In the genomic region with DNA sequence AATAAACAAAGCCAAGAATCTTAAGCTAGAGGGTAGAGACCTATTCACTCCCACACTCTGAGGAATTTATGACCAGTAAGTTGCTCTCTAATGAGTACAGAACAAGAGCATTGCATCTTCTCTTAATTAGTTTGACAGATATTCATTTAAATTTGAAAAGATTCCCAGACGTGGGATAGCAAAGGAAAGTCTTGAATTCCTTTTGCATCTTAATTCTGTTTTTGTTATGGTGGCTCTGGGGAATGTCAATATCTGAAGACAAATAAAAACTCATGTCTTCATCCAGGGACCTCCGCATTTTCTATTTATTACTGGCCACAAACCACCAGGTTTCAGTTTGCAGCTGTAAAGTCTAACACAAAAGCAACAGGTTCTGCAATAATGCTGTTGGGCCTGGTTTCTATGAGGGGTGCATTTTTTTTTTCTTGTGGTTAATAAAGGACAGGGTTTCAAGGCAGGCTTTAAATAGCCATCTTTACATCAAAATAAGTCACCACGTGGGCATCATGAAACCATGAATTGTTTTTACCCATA, we compare ENCODE assay signal across 11 cellular contexts.
A peak's percentile ranks its signal among the peaks of the same experiment; 100 is the strongest.
DNase-seq lines count a peak whose midpoint lies in the region; ATAC-seq and TF ChIP-seq lines count a peak whose summit lies in the region.
"Had no signal": no experiment of that assay in that cellular context is flagged by ENCODE, and none has a peak within 500 bp of the region (broad histone marks: within the 10 kb centered on the region; RNA-seq: fewer than 3 reads in every experiment).

No MANE protein-coding gene starts in this region.

- H3K4me3 ChIP-seq in cardiac fibroblast (replicated peaks in 1 of 2; ENCODE audit: low read depth in 2 of 2, low read length in 2 of 2) (no peak overlapping the region), brain microvascular endothelial cell (ENCODE audit: low read depth, low read length) (no peak overlapping the region)

- H3K36me3 ChIP-seq in brain microvascular endothelial cell (replicated peaks) = no peaks in the 10 kb centered on the region

- in situ Hi-C loops in brain microvascular endothelial cell (cut with HindIII; ENCODE audit: low pct_ligation_motif_present, low sequenced_read_pairs) = no loop called here

- H3K27me3 ChIP-seq in brain microvascular endothelial cell (replicated peaks) = no peaks in the 10 kb centered on the region

- DNase-seq in AG20443 (ENCODE audit: low spot score) (peak; percentile 64), cardiac fibroblast (ENCODE audit: low read depth in 2 of 2) (peak; percentile 23 to 54), omental fat pad (ENCODE audit: low spot score) (no peak), NCI-H1417 (lab: John Stamatoyannopoulos, UW) (no peak), NCI-H82 treated with DMSO at 0.1 percent for 48 hours (lab: John Stamatoyannopoulos, UW; ENCODE audit: unreplicated experiment) (no peak), brain microvascular endothelial cell (no peak)
- DNase-seq: activated CD8-positive, alpha-beta memory T cell treated with anti-CD3 and anti-CD28 coated beads for 24 hours; CD4-positive, alpha-beta T cell; NCI-H1092 treated with DMSO at 0.1 percent for 48 hours had no signal

- TF ChIP-seq CTCF in cardiac fibroblast (IDR thresholded peaks at IDR 0.05; ENCODE audit: low read depth, low read length) (no peak), omental fat pad (IDR thresholded peaks at IDR 0.05) (no peak), brain microvascular endothelial cell (IDR thresholded peaks at IDR 0.05; ENCODE audit: low read depth, low read length, missing control alignments) (no peak)

- ATAC-seq in GM19452 (IDR thresholded peaks at IDR 0.05; ENCODE audit: unreplicated experiment) = peak; percentile 98
- peak; percentile 89 for ATAC-seq in HG03103 (IDR thresholded peaks at IDR 0.05; ENCODE audit: low read depth, unreplicated experiment)
- no peak for ATAC-seq in omental fat pad (ENCODE audit: low FRiP score)

- H3K27ac ChIP-seq in brain microvascular endothelial cell = no peak overlapping the region

Comparison
In these comparisons a context has a peak if more than half of its experiments do, and no peak if none do; other contexts are left out.
1. DNase-seq: peak in AG20443 (single experiment) and cardiac fibroblast (2 of 2); none in omental fat pad (single experiment), NCI-H1417 (0 of 3), NCI-H82 treated with DMSO at 0.1 percent for 48 hours (single experiment) and brain microvascular endothelial cell (single experiment).